Comparison of ENCODE assay signal across 1 cellular context in the genomic region with DNA sequence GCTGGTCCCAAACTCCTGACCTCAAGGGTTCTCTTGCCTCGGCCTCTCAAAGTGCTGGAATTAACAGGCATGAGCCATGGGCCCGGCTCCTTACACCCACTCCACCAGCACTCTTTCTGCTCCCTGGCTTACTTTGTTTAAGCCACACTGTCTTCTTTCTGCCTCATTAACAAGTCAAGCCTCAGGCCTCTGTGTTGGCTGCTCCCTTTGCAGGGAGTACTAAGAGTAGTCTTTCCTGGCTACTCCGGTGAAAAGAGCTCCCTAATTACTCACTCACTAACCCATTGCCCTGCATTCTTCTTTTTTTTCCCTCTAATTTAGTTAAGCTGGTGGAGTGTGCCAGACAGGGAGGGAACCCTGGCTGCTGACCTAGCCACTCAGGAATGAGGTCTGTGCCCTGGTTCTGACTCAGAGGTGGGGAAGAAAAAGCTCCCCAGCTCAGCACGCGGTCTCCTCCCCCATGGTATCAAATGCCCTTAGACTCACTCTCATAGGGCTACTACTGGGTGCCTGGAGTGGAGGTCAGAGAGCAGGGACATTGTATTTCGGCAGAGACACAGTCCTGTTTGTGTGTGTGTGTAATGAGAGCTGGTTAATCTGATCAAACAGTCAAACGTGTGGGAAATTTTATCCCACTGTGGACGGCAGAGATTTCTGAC.
TF ChIP-seq lines count a peak whose summit lies in the region.

No MANE protein-coding gene starts in this region.

TF ChIP-seq in IMR-90, 13 proteins besides CTCF, POLR2A, EP300 and RAD21 (continued from another document):
- 0 out of 2 replicates have a peak, but pooled peaks have one; percentile 22 for TF ChIP-seq BHLHE40 (IDR thresholded peaks at IDR 0.05; ENCODE audit: low read depth, low read length)
- peak; percentile 84; the same call in 1 of the 2 replicates for TF ChIP-seq MXI1 (IDR thresholded peaks at IDR 0.05; ENCODE audit: borderline replicate concordance, low read depth, low read length)
